In the genomic region with DNA sequence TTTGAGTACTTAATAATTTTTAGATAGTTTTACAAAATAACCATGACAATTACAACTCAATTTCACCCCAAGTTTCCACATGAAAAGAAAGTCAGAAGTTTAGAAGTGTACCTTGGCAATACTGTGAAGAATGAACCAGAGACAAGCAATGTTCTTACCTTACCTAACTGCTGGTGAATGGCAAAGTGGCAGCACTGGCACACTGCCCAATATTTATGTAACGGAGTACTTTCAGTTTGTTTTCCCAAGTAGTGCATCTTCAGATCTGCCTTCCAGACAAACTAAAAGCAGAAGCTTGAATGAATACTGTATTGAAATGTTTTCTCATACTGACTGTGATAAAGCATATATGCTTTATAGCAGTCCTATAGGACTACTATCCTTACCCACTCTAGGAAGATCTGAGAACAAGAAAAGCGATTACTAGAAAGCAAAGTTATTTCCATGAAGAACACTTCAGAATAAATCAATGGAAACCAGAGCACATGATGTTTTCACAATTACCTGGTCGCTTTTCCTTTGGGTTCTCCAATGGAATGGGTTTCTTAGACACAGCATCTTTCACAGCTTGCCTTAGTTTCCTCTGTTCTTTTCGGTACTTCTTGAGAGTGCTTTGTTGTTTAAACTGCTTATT, we compare ENCODE assay signal across 7 cellular contexts. TPM values are rescaled to one million over a fixed set of nuclear protein-coding genes. Genes with fewer than 3 reads are reported as not detected.
A peak's percentile ranks its signal among the peaks of the same experiment; 100 is the strongest.
DNase-seq lines count a peak whose midpoint lies in the region; ATAC-seq, FAIRE-seq and TF ChIP-seq lines count a peak whose summit lies in the region.

No MANE protein-coding gene starts in this region.

- no peak overlapping the region for H3K27ac Mint-ChIP-seq in osteocyte (ENCODE audit: unreplicated experiment)

- H3K27me3 Mint-ChIP-seq in osteocyte (ENCODE audit: unreplicated experiment): peaks cover 4% of the 10 kb centered on the region

- TF ChIP-seq POLR2A in GM12891 (IDR thresholded peaks at IDR 0.05; ENCODE audit: low read depth, low read length): no peak

- DNase-seq in GM12891 (ENCODE audit: insufficient read length, low spot score) (no peak), NT2/D1 (ENCODE audit: low read depth, low spot score) (no peak), dermis microvascular lymphatic vessel endothelial cell (ENCODE audit: low read depth in 2 of 2) (peak; percentile 10 to 43), osteocyte (ENCODE audit: extremely low spot score, unreplicated experiment) (no peak)
- no peak for DNase-seq in activated CD4-positive, CD25-positive, alpha-beta regulatory T cell treated with anti-CD3 and anti-CD28 coated beads, Interleukin-2, amount 50 U/mL, for 72 hours

- peak overlapping the region; percentile 1 for H3K4me3 ChIP-seq in NT2/D1 (ENCODE audit: insufficient read length, low read depth)

- H3K9me3 ChIP-seq in NT2/D1 (ENCODE audit: insufficient read depth, low read length): no peaks in the 10 kb centered on the region

- H3K9me3 Mint-ChIP-seq in osteocyte (ENCODE audit: unreplicated experiment): no peaks in the 10 kb centered on the region

- peaks cover 13% of the 10 kb centered on the region for H3K36me3 Mint-ChIP-seq in osteocyte (ENCODE audit: unreplicated experiment)

- FAIRE-seq in GM12891 (lab: Jason Lieb, UNC): peak; percentile 47

- H3K9ac ChIP-seq in NT2/D1 (ENCODE audit: insufficient read length, low read depth): no peak overlapping the region

- peak overlapping the region; percentile 90 for H3K4me3 Mint-ChIP-seq in osteocyte (ENCODE audit: unreplicated experiment)

- no peak for TF ChIP-seq CTCF in osteocyte (IDR thresholded peaks at IDR 0.05)

- no peak for ATAC-seq in GM18868 (IDR thresholded peaks at IDR 0.05; ENCODE audit: unreplicated experiment)
- ATAC-seq in GM21529 (IDR thresholded peaks at IDR 0.05; ENCODE audit: unreplicated experiment): no peak

- peaks cover 39% of the 10 kb centered on the region for H3K4me1 Mint-ChIP-seq in osteocyte (ENCODE audit: unreplicated experiment)

- H3K36me3 ChIP-seq in NT2/D1 (ENCODE audit: insufficient read depth, insufficient read length, low read length): peaks cover 40% of the 10 kb centered on the region

- H3K27me3 ChIP-seq in NT2/D1 (ENCODE audit: insufficient read depth, insufficient read length): no peaks in the 10 kb centered on the region

- H3K4me1 ChIP-seq in NT2/D1 (ENCODE audit: insufficient read depth, insufficient read length): no peaks in the 10 kb centered on the region

TF ChIP-seq in GM12891, 5 proteins besides CTCF, POLR2A, EP300 and RAD21:
- TF ChIP-seq SPI1 (IDR thresholded peaks at IDR 0.05; ENCODE audit: low read depth, low read length): no peak
- no peak for TF ChIP-seq POU2F2 (IDR thresholded peaks at IDR 0.05; ENCODE audit: low read depth, low read length)
- no peak for TF ChIP-seq POLR2AphosphoS5 (IDR thresholded peaks at IDR 0.05; ENCODE audit: low read depth, low read length)
- TF ChIP-seq PAX5 (IDR thresholded peaks at IDR 0.05; ENCODE audit: insufficient read depth, low read length, severe bottlenecking): no peak
- no peak for TF ChIP-seq TAF1 (IDR thresholded peaks at IDR 0.05; ENCODE audit: low read depth, low read length)

RNA-seq across cellular contexts. Expression of a gene that starts 1.5 kb away (rescaled TPM):
- 14.6 TPM for polyA plus RNA-seq in GM12891 (2012; ENCODE audit: low read depth, missing spikeins)
- total RNA-seq in dermis microvascular lymphatic vessel endothelial cell: 16.3 and 19.1 TPM in 2 replicates
- total RNA-seq in osteocyte: 15.3 and 15.5 TPM in 2 replicates

RNA-seq across cellular contexts. Expression of a gene that starts 41.1 kb away (rescaled TPM):
- polyA plus RNA-seq in GM12891 (2012; ENCODE audit: low read depth, missing spikeins): 1.8 TPM
- total RNA-seq in dermis microvascular lymphatic vessel endothelial cell (12.7 and 21.4 TPM in 2 replicates), osteocyte (16.8 and 19.4 TPM in 2 replicates)

Comparison
In these comparisons a context has a peak if more than half of its experiments do, and no peak if none do; other contexts are left out.
1. DNase-seq: peak in dermis microvascular lymphatic vessel endothelial cell (2 of 2); none in GM12891 (single experiment), NT2/D1 (single experiment), osteocyte (single experiment) and activated CD4-positive, CD25-positive, alpha-beta regulatory T cell treated with anti-CD3 and anti-CD28 coated beads, Interleukin-2, amount 50 U/mL, for 72 hours (single experiment).